Comparison of ENCODE assay signal across 23 cellular contexts in the genomic region with DNA sequence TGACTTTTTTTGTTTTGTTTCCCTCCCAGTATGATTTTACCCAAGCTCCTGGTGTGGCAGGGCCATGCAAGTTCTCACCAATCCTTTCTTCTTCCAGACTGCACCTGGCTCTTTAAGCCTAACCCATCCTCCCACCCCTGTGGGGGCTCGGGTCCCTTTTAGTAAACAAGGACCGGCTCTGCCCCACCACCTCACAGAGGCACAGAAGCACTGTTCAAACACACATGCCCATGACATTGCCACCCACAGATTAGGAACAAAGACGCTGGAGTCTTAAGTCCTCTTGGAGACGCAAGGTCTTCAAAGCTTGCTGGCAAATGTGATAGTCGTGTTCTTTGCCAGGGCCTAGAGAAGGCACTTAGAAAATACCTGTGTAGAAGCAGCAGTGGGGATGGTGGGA. TPM values are rescaled to one million over a fixed set of nuclear protein-coding genes. Genes with fewer than 3 reads are reported as not detected.
DNase-seq lines count a peak whose midpoint lies in the region; FAIRE-seq and TF ChIP-seq lines count a peak whose summit lies in the region.
"Had no signal": no experiment of that assay in that cellular context is flagged by ENCODE, and none has a peak within 500 bp of the region (broad histone marks: within the 10 kb centered on the region; RNA-seq: fewer than 3 reads in every experiment).

No MANE protein-coding gene starts in this region.

- H3K9me3 ChIP-seq in neural progenitor cell (ENCODE audit: low read depth): no peaks in the 10 kb centered on the region
- H3K9me3 ChIP-seq: Caco-2, SK-N-SH had no signal

- H3K4me3 ChIP-seq in neural progenitor cell: no peak overlapping the region
- H3K4me3 ChIP-seq: GM12878, GM23248 had no signal

- no peaks in the 10 kb centered on the region for H4K20me1 ChIP-seq in neural progenitor cell (ENCODE audit: low read depth)

- no peaks in the 10 kb centered on the region for H3K4me1 Mint-ChIP-seq in activated T-cell treated with anti-CD3 and anti-CD28 coated beads, Interleukin-2, amount 50 U/mL, for 24 hours (ENCODE audit: low read depth)
- peaks cover 24% of the 10 kb centered on the region for H3K4me1 Mint-ChIP-seq in neural progenitor cell
- H3K4me1 Mint-ChIP-seq: CD4-positive, CD25-positive, alpha-beta regulatory T cell had no signal

- DNase-seq in activated T-cell treated with anti-CD3 and anti-CD28 coated beads, Interleukin-2, amount 50 U/mL, for 24 hours: no peak
- DNase-seq in activated T-cell treated with anti-CD3 and anti-CD28 coated beads, Interleukin-2, amount 50 U/mL, for 48 hours: no peak
- DNase-seq in NCI-H69 (lab: John Stamatoyannopoulos, UW) (peak; percentile 54), neural progenitor cell (ENCODE audit: low spot score) (no peak), D721Med (ENCODE audit: insufficient read length, low spot score) (no peak), OCI-M2 (lab: John Stamatoyannopoulos, UW; ENCODE audit: unreplicated experiment) (no peak), RWPE1 (ENCODE audit: low spot score) (no peak)
- DNase-seq: Caco-2; CD4-positive, CD25-positive, alpha-beta regulatory T cell; DMS153; EL; GM23248; Karpas-422; NCI-H1048; NCI-H146; NCI-H2029 treated with DMSO at 0.1 percent for 48 hours; NCI-H748 treated with DMSO at 0.1 percent for 48 hours; NK-92 treated with Interleukin-12 subunit alpha and Interleukin-12 subunit beta, amount 100 ng/mL, for 24 hours; SHP77 treated with DMSO at 0.1 percent for 48 hours; SK-N-SH had no signal

- FAIRE-seq in D721Med (lab: Jason Lieb, UNC): no peak
- FAIRE-seq: GM12878 had no signal

- H3K27me3 Mint-ChIP-seq in activated T-cell treated with anti-CD3 and anti-CD28 coated beads, Interleukin-2, amount 50 U/mL, for 24 hours: no peaks in the 10 kb centered on the region
- H3K27me3 Mint-ChIP-seq in neural progenitor cell (ENCODE audit: insufficient read depth, low read depth): no peaks in the 10 kb centered on the region
- H3K27me3 Mint-ChIP-seq: B cell; CD4-positive, CD25-positive, alpha-beta regulatory T cell; IgD-negative memory B cell had no signal

- no peak overlapping the region for H3K4me3 Mint-ChIP-seq in activated T-cell treated with anti-CD3 and anti-CD28 coated beads, Interleukin-2, amount 50 U/mL, for 24 hours
- no peak overlapping the region for H3K4me3 Mint-ChIP-seq in neural progenitor cell
- H3K4me3 Mint-ChIP-seq: B cell; CD4-positive, CD25-positive, alpha-beta regulatory T cell; IgD-negative memory B cell had no signal

- POLR2A ChIA-PET in RWPE1 (lab: Yijun Ruan, JAX; ENCODE audit: low non-redundant PET): no interaction called here

- no peak overlapping the region for H3K4me2 ChIP-seq in neural progenitor cell
- H3K4me2 ChIP-seq: SK-N-SH had no signal

- peaks cover 3% of the 10 kb centered on the region for H3K4me1 ChIP-seq in neural progenitor cell

- no peaks in the 10 kb centered on the region for H3F3A ChIP-seq in neural progenitor cell (ENCODE audit: low read depth)

- peak overlapping the region; percentile 35 for H3K27ac Mint-ChIP-seq in activated T-cell treated with anti-CD3 and anti-CD28 coated beads, Interleukin-2, amount 50 U/mL, for 24 hours
- H3K27ac Mint-ChIP-seq in neural progenitor cell: peak overlapping the region; percentile 67
- H3K27ac Mint-ChIP-seq: B cell; CD4-positive, CD25-positive, alpha-beta regulatory T cell; IgD-negative memory B cell had no signal

- H3K9me3 Mint-ChIP-seq in activated T-cell treated with anti-CD3 and anti-CD28 coated beads, Interleukin-2, amount 50 U/mL, for 24 hours: no peaks in the 10 kb centered on the region
- no peaks in the 10 kb centered on the region for H3K9me3 Mint-ChIP-seq in neural progenitor cell
- H3K9me3 Mint-ChIP-seq: IgD-negative memory B cell had no signal

- no peaks in the 10 kb centered on the region for H3K79me2 ChIP-seq in neural progenitor cell (ENCODE audit: low read depth)

- no peak overlapping the region for H3K9ac ChIP-seq in neural progenitor cell
- H3K9ac ChIP-seq: GM23248, SK-N-SH had no signal

- H2AFZ ChIP-seq in neural progenitor cell (replicated peaks): no peak overlapping the region
- H2AFZ ChIP-seq: GM23248 had no signal

- TF ChIP-seq CTCF in neural progenitor cell (IDR thresholded peaks at IDR 0.05) (no peak), D721Med (IDR thresholded peaks at IDR 0.05; ENCODE audit: insufficient read depth, missing control alignments) (no peak), RWPE1 (conservative IDR thresholded peaks at IDR 0.05; ENCODE audit: low read depth) (no peak)

- no peak overlapping the region for H3K27ac ChIP-seq in neural progenitor cell
- H3K27ac ChIP-seq in RWPE1: no peak overlapping the region
- H3K27ac ChIP-seq: GM23248 had no signal

- peaks cover 43% of the 10 kb centered on the region for H3K36me3 Mint-ChIP-seq in activated T-cell treated with anti-CD3 and anti-CD28 coated beads, Interleukin-2, amount 50 U/mL, for 24 hours (ENCODE audit: low read depth)
- peaks cover 13% of the 10 kb centered on the region for H3K36me3 Mint-ChIP-seq in neural progenitor cell

- CTCF ChIA-PET in RWPE1 (lab: Yijun Ruan, JAX): interaction anchor here (0.6 kb wide), 1 partner anchor 316 kb away, joined by 5 read pairs; no protein-coding TSS in a partner anchor

- H3K36me3 ChIP-seq in neural progenitor cell: no peaks in the 10 kb centered on the region

- no peaks in the 10 kb centered on the region for H3K27me3 ChIP-seq in neural progenitor cell

RNA-seq across cellular contexts. Expression of a gene that starts 18.9 kb away (rescaled TPM):
- 48.7 and 57.5 TPM in 2 replicates for total RNA-seq in neural progenitor cell (ENCODE audit: low replicate concordance)

RNA-seq across cellular contexts. Expression of a gene that starts 19.2 kb away (rescaled TPM):
- 20.8 and 26.7 TPM in 2 replicates for total RNA-seq in neural progenitor cell (ENCODE audit: low replicate concordance)

RNA-seq across cellular contexts. Expression of a gene that starts 52.0 kb away (rescaled TPM):
- 16.1 and 17.3 TPM in 2 replicates for total RNA-seq in neural progenitor cell (ENCODE audit: low replicate concordance)
